In genomic region chr11:100632970-100633452, GRCh38 we compare ENCODE assay signal across 8 cellular contexts. TPM values are rescaled to one million over a fixed set of nuclear protein-coding genes. Genes with fewer than 3 reads are reported as not detected.
DNase-seq lines count a peak whose midpoint lies in the region; ATAC-seq and TF ChIP-seq lines count a peak whose summit lies in the region.

No MANE protein-coding gene starts in this region.

- no peak overlapping the region for H3K27ac ChIP-seq in GM23248
- H3K27ac ChIP-seq in sigmoid colon, result peak overlapping the region in 2 of 4 donors; percentile 15 to 21

- TF ChIP-seq CTCF in sigmoid colon (IDR thresholded peaks at IDR 0.05), result no peak

- H3K4me2 ChIP-seq in GM23248 (ENCODE audit: unreplicated experiment), result no peak overlapping the region

- H3K27me3 ChIP-seq in GM23248 (replicated peaks; ENCODE audit: insufficient read depth) (no peaks in the 10 kb centered on the region), sigmoid colon (no peaks in the 10 kb centered on the region)

- no peak overlapping the region for H2AFZ ChIP-seq in GM23248

- H3F3A ChIP-seq in GM23248 (ENCODE audit: insufficient read depth), result no peaks in the 10 kb centered on the region

- intact Hi-C loops in cardiac septum (cut with DNase I), result loop anchor here (5.0 kb wide), 1 partner anchor 299 kb away; no protein-coding TSS in a partner anchor
- intact Hi-C loops in sigmoid colon (cut with DNase I), result no loop called here

- no peak overlapping the region for H3K9ac ChIP-seq in GM23248

- ATAC-seq in HG03196 (IDR thresholded peaks at IDR 0.05; ENCODE audit: unreplicated experiment) (no peak), GM18498 (IDR thresholded peaks at IDR 0.05; ENCODE audit: unreplicated experiment) (no peak)

- TF ChIP-seq EP300 in sigmoid colon (IDR thresholded peaks at IDR 0.05), result no peak

- H3K4me3 ChIP-seq in GM23248 (no peak overlapping the region), sigmoid colon (no peak overlapping the region)

- no peak for TF ChIP-seq POLR2A in sigmoid colon (IDR thresholded peaks at IDR 0.05)

- 7 to 14% methylated on average over 5 of the region's 5 CpGs for WGBS in GM23248 (ENCODE audit: low coverage in 1 of 2, low lambda C conversion rate in 2 of 2, missing lambda C conversion rate in 2 of 2), 2 experiments
- 8 to 35% methylated on average over 5 of the region's 5 CpGs for WGBS in sigmoid colon, 2 donors

- H3K79me2 ChIP-seq in GM23248 (ENCODE audit: insufficient read depth), result no peaks in the 10 kb centered on the region

- no peaks in the 10 kb centered on the region for H4K20me1 ChIP-seq in GM23248 (ENCODE audit: insufficient read depth)

- H3K9me2 ChIP-seq in GM23248 (ENCODE audit: insufficient read depth), result no peaks in the 10 kb centered on the region

- in situ Hi-C loops in GM23248 (cut with MboI), result no loop called here

- H3K4me1 ChIP-seq in GM23248 (ENCODE audit: insufficient read depth) (no peaks in the 10 kb centered on the region), sigmoid colon (peaks cover 0 to 20% (median 7%) of the 10 kb centered on the region in 4 donors)

- H3K36me3 ChIP-seq in GM23248 (ENCODE audit: low read depth) (no peaks in the 10 kb centered on the region), sigmoid colon (no peaks in the 10 kb centered on the region)

- no peaks in the 10 kb centered on the region for H3K9me3 ChIP-seq in GM23248 (ENCODE audit: low read depth)
- no peaks in the 10 kb centered on the region for H3K9me3 ChIP-seq in sigmoid colon

- DNase-seq in GM23248, result peak; percentile 12
- DNase-seq in SW480 (ENCODE audit: low spot score), result peak; percentile 43
- peak; percentile 81 for DNase-seq in cardiac septum (ENCODE audit: low spot score)
- peak; percentile 73 for DNase-seq in sigmoid colon
- DNase-seq in activated T-cell treated with anti-CD3 and anti-CD28 coated beads for 4 hours, result no peak
- no peak for DNase-seq in hepatic stellate cell (ENCODE audit: low spot score)

RNA-seq across cellular contexts. Expression of gene ARHGAP42, which starts 54.1 kb away (rescaled TPM):
- total RNA-seq in GM23248 (2014; rRNA removed; shearing (Covaris generic)), result 2.3 and 2.7 TPM in 2 replicates
- polyA plus RNA-seq in GM23248 (2016; fragmentation: Nextera tagmentation; extraction: Ambion mirVana) (0.68 and 0.74 TPM in 2 replicates), sigmoid colon (10 to 100 TPM in 1 of 3 donors, 1 to 10 TPM in 2; 6.1 to 16.9 (median 9.0) TPM)
- total RNA-seq in cardiac septum (12.0 TPM), sigmoid colon (1 to 10 TPM; 4.2 to 6.6 (median 6.3) TPM)

Comparison
In these comparisons a context has a peak if more than half of its experiments do, and no peak if none do; other contexts are left out.
1. DNase-seq: peak in GM23248 (single experiment), SW480 (single experiment), cardiac septum (single experiment) and sigmoid colon (single experiment); none in activated T-cell treated with anti-CD3 and anti-CD28 coated beads for 4 hours (single experiment) and hepatic stellate cell (single experiment).